8 cellular contexts compared by ENCODE assay signal in genomic region chr7:28922618-28923331, GRCh38. TPM values are rescaled to one million over a fixed set of nuclear protein-coding genes. Genes with fewer than 3 reads are reported as not detected.
DNase-seq lines count a peak whose midpoint lies in the region; ATAC-seq and TF ChIP-seq lines count a peak whose summit lies in the region.

No MANE protein-coding gene starts in this region.

- no peak overlapping the region for H3K9ac ChIP-seq in H9 (ENCODE audit: extremely low read depth, insufficient read length, low read length)

- no peak overlapping the region for H2BK20ac ChIP-seq in H9 (ENCODE audit: low read depth, low read length, poor library complexity, severe bottlenecking)

- H3K23me2 ChIP-seq in H9 (ENCODE audit: insufficient read length, low read depth, low read length, poor library complexity, severe bottlenecking) = peaks cover 4% of the 10 kb centered on the region

- peak; percentile 84 for TF ChIP-seq CTCF in CD4-positive, alpha-beta T cell (IDR thresholded peaks at IDR 0.05)
- peak; percentile 94 for TF ChIP-seq CTCF in H9 (conservative IDR thresholded peaks at IDR 0.05)
- TF ChIP-seq CTCF in lower leg skin (IDR thresholded peaks at IDR 0.05) = peak in 1 of 3 donors; percentile 78

- POLR2A ChIA-PET in CD4-positive, alpha-beta T cell (lab: Charles Lee) = interaction anchor here (0.6 to 1.4 kb wide), 3 partner anchors 27 to 184 kb away, joined by 3 read pairs; no protein-coding TSS in a partner anchor

- H3K79me2 ChIP-seq in H9 (ENCODE audit: insufficient read depth, low read length) = no peaks in the 10 kb centered on the region

- H3K4me3 ChIP-seq in lower leg skin (ENCODE audit: low read depth, poor library complexity, severe bottlenecking) = no peak overlapping the region

- no peak overlapping the region for H3K18ac ChIP-seq in H9 (ENCODE audit: insufficient read length, low read depth, low read length)

- H3K27ac ChIP-seq in CD4-positive, alpha-beta T cell (ENCODE audit: low read depth, low read length) = no peak overlapping the region
- no peak overlapping the region for H3K27ac ChIP-seq in H9 (ENCODE audit: insufficient read length, low read depth, low read length)

- no peak overlapping the region for H4K5ac ChIP-seq in H9 (ENCODE audit: insufficient read length, low read depth, low read length)

- CTCF ChIA-PET in CD4-positive, alpha-beta T cell (lab: Charles Lee) = interaction anchor here (1.2 to 4.8 kb wide), 7 partner anchors 9 to 1641 kb away, joined by 3 to 37 read pairs (median 3); no protein-coding TSS in a partner anchor

- H3T11ph ChIP-seq in H9 (ENCODE audit: low read length) = no peak overlapping the region

- no CpG with 5 or more reads among the region's 7 CpGs for WGBS in H9 (ENCODE audit: extremely low coverage, insufficient read length, low lambda C conversion rate)
- 5 to 8% methylated on average over 7 of the region's 7 CpGs for WGBS in lower leg skin, 2 donors

- no peak overlapping the region for H3K23ac ChIP-seq in H9 (ENCODE audit: insufficient read length, low read depth, low read length)

- no peaks in the 10 kb centered on the region for H3K36me3 Mint-ChIP-seq in CD4-positive, alpha-beta T cell (ENCODE audit: low read depth)
- H3K36me3 Mint-ChIP-seq in H9 (ENCODE audit: insufficient read depth in 1 of 3, low read depth in 3 of 3) = no peaks in the 10 kb centered on the region
- H3K36me3 Mint-ChIP-seq in activated CD4-positive, alpha-beta T cell treated with anti-CD3 and anti-CD28 coated beads, Interleukin-2, amount 10 ng/mL, durations not matched to agents 24 days and 14 days (ENCODE audit: low read depth) = no peaks in the 10 kb centered on the region

- no peak overlapping the region for H4K91ac ChIP-seq in H9 (ENCODE audit: insufficient read length, low read depth, low read length)

- H4K20me1 ChIP-seq in H9 (ENCODE audit: control insufficient read depth, insufficient read depth, insufficient read length) = no peaks in the 10 kb centered on the region

- no peak for TF ChIP-seq POLR2A in lower leg skin (IDR thresholded peaks at IDR 0.05)

- no peaks in the 10 kb centered on the region for H3K27me3 ChIP-seq in CD4-positive, alpha-beta T cell (ENCODE audit: control insufficient read depth, insufficient read depth, low read length)
- no peaks in the 10 kb centered on the region for H3K27me3 ChIP-seq in H9 (ENCODE audit: insufficient read depth, low read length)

- no peak overlapping the region for H2AK5ac ChIP-seq in H9 (ENCODE audit: insufficient read length, low read length)

- no peak overlapping the region for H3K4me2 ChIP-seq in H9 (ENCODE audit: insufficient read depth, insufficient read length, low read length)

- H3K4ac ChIP-seq in H9 (ENCODE audit: low read depth, low read length) = no peak overlapping the region

- H3K27ac Mint-ChIP-seq in CD4-positive, alpha-beta T cell = no peak overlapping the region
- H3K27ac Mint-ChIP-seq in H9 = no peak overlapping the region
- no peak overlapping the region for H3K27ac Mint-ChIP-seq in activated CD4-positive, alpha-beta T cell treated with anti-CD3 and anti-CD28 coated beads, Interleukin-2, amount 10 ng/mL, durations not matched to agents 24 days and 14 days

- no peak overlapping the region for H3K56ac ChIP-seq in H9 (ENCODE audit: insufficient read length, low read depth, low read length)

- H3K27me3 Mint-ChIP-seq in CD4-positive, alpha-beta T cell = peaks cover 3% of the 10 kb centered on the region
- H3K27me3 Mint-ChIP-seq in H9 (ENCODE audit: low read depth) = peaks cover 17% of the 10 kb centered on the region
- H3K27me3 Mint-ChIP-seq in activated CD4-positive, alpha-beta T cell treated with anti-CD3 and anti-CD28 coated beads, Interleukin-2, amount 10 ng/mL, durations not matched to agents 24 days and 14 days = peaks cover 21% of the 10 kb centered on the region

- H3K9me3 ChIP-seq in CD4-positive, alpha-beta T cell (ENCODE audit: control insufficient read depth, low read length) = no peaks in the 10 kb centered on the region
- no peaks in the 10 kb centered on the region for H3K9me3 ChIP-seq in H9 (ENCODE audit: control insufficient read depth, low read depth, low read length)

- H3K4me3 Mint-ChIP-seq in CD4-positive, alpha-beta T cell = no peak overlapping the region
- no peak overlapping the region for H3K4me3 Mint-ChIP-seq in H9
- no peak overlapping the region for H3K4me3 Mint-ChIP-seq in activated CD4-positive, alpha-beta T cell treated with anti-CD3 and anti-CD28 coated beads, Interleukin-2, amount 10 ng/mL, durations not matched to agents 24 days and 14 days

- H2BK15ac ChIP-seq in H9 (ENCODE audit: low read depth, low read length) = no peak overlapping the region

- no peaks in the 10 kb centered on the region for H3K9me3 Mint-ChIP-seq in CD4-positive, alpha-beta T cell
- H3K9me3 Mint-ChIP-seq in H9 = no peaks in the 10 kb centered on the region
- H3K9me3 Mint-ChIP-seq in activated CD4-positive, alpha-beta T cell treated with anti-CD3 and anti-CD28 coated beads, Interleukin-2, amount 10 ng/mL, durations not matched to agents 24 days and 14 days = no peaks in the 10 kb centered on the region

- H2BK12ac ChIP-seq in H9 (ENCODE audit: insufficient read length, low read depth, low read length) = no peak overlapping the region

- H2BK120ac ChIP-seq in H9 (ENCODE audit: low read depth, low read length, poor library complexity, severe bottlenecking) = no peak overlapping the region

- intact Hi-C loops in CD4-positive, alpha-beta T cell (cut with DNase I, micrococcal nuclease) = loop anchor here (1.0 to 5.0 kb wide), 5 partner anchors 180 to 486 kb away; no protein-coding TSS in a partner anchor
- intact Hi-C loops in activated CD4-positive, alpha-beta T cell treated with anti-CD3 and anti-CD28 coated beads, Interleukin-2, amount 10 ng/mL, durations not matched to agents 24 days and 14 days (cut with micrococcal nuclease) = loop anchor here (1.0 to 10.0 kb wide), 5 partner anchors 180 to 486 kb away; partner anchors contain the start of gene CHN2
- intact Hi-C loops in lower leg skin (cut with DNase I; ENCODE audit: low total_unique reads) = no loop called here

- ATAC-seq in CD4-positive, alpha-beta T cell (ENCODE audit: poor library complexity) = no peak
- ATAC-seq in HG02642 (IDR thresholded peaks at IDR 0.05; ENCODE audit: poor library complexity, unreplicated experiment) = no peak

- no peak overlapping the region for H3K14ac ChIP-seq in H9 (ENCODE audit: insufficient read depth, low read length)

- DNase-seq in CD4-positive, alpha-beta T cell = peak; percentile 31 to 64 (median 44)
- peak; percentile 71 for DNase-seq in H9
- peak; percentile 66 for DNase-seq in NCI-H345 treated with DMSO at 0.1 percent for 48 hours (lab: John Stamatoyannopoulos, UW; ENCODE audit: unreplicated experiment)
- DNase-seq in activated CD4-positive, alpha-beta T cell treated with anti-CD3 and anti-CD28 coated beads, Interleukin-2, amount 10 ng/mL, durations not matched to agents 24 days and 14 days = peak; percentile 85
- peak; percentile 72 for DNase-seq in dedifferentiated amniotic fluid mesenchymal stem cell (ENCODE audit: extremely low spot score)
- DNase-seq in lower leg skin (ENCODE audit: low spot score in 2 of 2) = peak; percentile 45 to 91
- DNase-seq in stimulated activated CD4-positive, alpha-beta T cell treated with anti-CD3 and anti-CD28 coated beads, TNF-alpha, amount 100 ng/mL, for 48 hours (ENCODE audit: low read depth in 3 of 3) = peak; percentile 4 to 48 (median 14)

- no peak overlapping the region for H4K8ac ChIP-seq in H9 (replicated peaks; ENCODE audit: insufficient read length, low read depth, low read length)

- H2BK5ac ChIP-seq in H9 (ENCODE audit: insufficient read length, low read length) = no peak overlapping the region

- no peaks in the 10 kb centered on the region for H3K79me1 ChIP-seq in H9 (ENCODE audit: insufficient read depth, low read depth, low read length, poor library complexity, severe bottlenecking)

- peaks cover 2% of the 10 kb centered on the region for H3K4me1 ChIP-seq in H9 (ENCODE audit: insufficient read depth, low read length)

- H2AFZ ChIP-seq in H9 (ENCODE audit: low read length) = no peak overlapping the region

- H3K4me1 Mint-ChIP-seq in CD4-positive, alpha-beta T cell (ENCODE audit: low read depth) = peaks cover 20% of the 10 kb centered on the region
- peaks cover 30 to 34% of the 10 kb centered on the region in 2 experiments for H3K4me1 Mint-ChIP-seq in H9
- peaks cover 18% of the 10 kb centered on the region for H3K4me1 Mint-ChIP-seq in activated CD4-positive, alpha-beta T cell treated with anti-CD3 and anti-CD28 coated beads, Interleukin-2, amount 10 ng/mL, durations not matched to agents 24 days and 14 days

RNA-seq across cellular contexts. Expression of gene TRIL, which starts 35.4 kb away (rescaled TPM):
- not detected for total RNA-seq in CD4-positive, alpha-beta T cell
- 3.1 and 3.3 TPM in 2 replicates for total RNA-seq in H9 (2021)
- 0.12 and 0.16 TPM in 2 replicates for total RNA-seq in activated CD4-positive, alpha-beta T cell treated with anti-CD3 and anti-CD28 coated beads, Interleukin-2, amount 10 ng/mL, durations not matched to agents 24 days and 14 days
- 1 to 10 TPM in 2 of 4 donors, under 1 TPM in 2; 0.89 to 3.9 (median 1.9) TPM for total RNA-seq in lower leg skin

Comparison
In these comparisons a context has a peak if more than half of its experiments do, and no peak if none do; other contexts are left out.
1. DNase-seq: peak in every context shown above with its lines; median percentile 85 in activated CD4-positive, alpha-beta T cell treated with anti-CD3 and anti-CD28 coated beads, Interleukin-2, amount 10 ng/mL, durations not matched to agents 24 days and 14 days; 72 in dedifferentiated amniotic fluid mesenchymal stem cell; 71 in H9; 68 in lower leg skin; 66 in NCI-H345 treated with DMSO at 0.1 percent for 48 hours; 44 in CD4-positive, alpha-beta T cell; 14 in stimulated activated CD4-positive, alpha-beta T cell treated with anti-CD3 and anti-CD28 coated beads, TNF-alpha, amount 100 ng/mL, for 48 hours.